22 cellular contexts compared by ENCODE assay signal in genomic region chr17:46148247-46148646, GRCh38. TPM values are rescaled to one million over a fixed set of nuclear protein-coding genes. Genes with fewer than 3 reads are reported as not detected.
DNase-seq lines count a peak whose midpoint lies in the region; ATAC-seq and FAIRE-seq lines count a peak whose summit lies in the region.
"Had no signal": no experiment of that assay in that cellular context is flagged by ENCODE, and none has a peak within 500 bp of the region (broad histone marks: within the 10 kb centered on the region; RNA-seq: fewer than 3 reads in every experiment).

No MANE protein-coding gene starts in this region.

- no peaks in the 10 kb centered on the region for H3K9me2 ChIP-seq in Karpas-422 (replicated peaks; ENCODE audit: insufficient read depth, low read length)

- H2BK120ac ChIP-seq in trophoblast cell (ENCODE audit: insufficient read depth, low read length, poor library complexity), result no peak overlapping the region

- ATAC-seq in activated T-cell treated with anti-CD3 and anti-CD28 coated beads, Interleukin-2, amount 50 U/mL, for 4 hours, result no peak
- ATAC-seq in HG03175 (IDR thresholded peaks at IDR 0.05; ENCODE audit: unreplicated experiment), result no peak
- ATAC-seq: activated CD8-positive, alpha-beta memory T cell treated with anti-CD3 and anti-CD28 coated beads, Interleukin-2, amount 10 ng/mL, durations not matched to agents 7 days and 5 days; pancreas; Right ventricle myocardium inferior had no signal

- H3K4me1 Mint-ChIP-seq in activated T-cell treated with anti-CD3 and anti-CD28 coated beads, Interleukin-2, amount 50 U/mL, for 24 hours (ENCODE audit: low read depth), result peaks cover 88% of the 10 kb centered on the region
- H3K4me1 Mint-ChIP-seq in activated T-cell treated with anti-CD3 and anti-CD28 coated beads, Interleukin-2, amount 50 U/mL, for 4 hours (ENCODE audit: low read depth), result peaks cover 88% of the 10 kb centered on the region
- peaks cover 72% of the 10 kb centered on the region for H3K4me1 Mint-ChIP-seq in dendritic cell treated with granulocyte-macrophage colony-stimulating factor and Interleukin-4, amounts not matched to agents 40 ng/mL and 50 ng/mL, for 4 days (ENCODE audit: low read depth)

- H3K4me2 ChIP-seq in Karpas-422 (ENCODE audit: low read depth, low read length, poor library complexity, severe bottlenecking), result peak overlapping the region; percentile 66
- H3K4me2 ChIP-seq in trophoblast cell (ENCODE audit: low read length), result no peak overlapping the region

- H3K36me3 ChIP-seq in Karpas-422 (ENCODE audit: insufficient read depth, low read length), result no peaks in the 10 kb centered on the region
- H3K36me3 ChIP-seq in trophoblast cell (ENCODE audit: control insufficient read depth in 1 of 2, insufficient read depth in 2 of 2, low read length in 2 of 2), result no peaks in the 10 kb centered on the region
- H3K36me3 ChIP-seq in small intestine (ENCODE audit: control insufficient read depth in 2 of 2, insufficient read depth in 2 of 2, low read length in 2 of 2), result no peaks in the 10 kb centered on the region
- H3K36me3 ChIP-seq: pancreas, right atrium auricular region had no signal

- peak overlapping the region; percentile 5 for H3K4ac ChIP-seq in trophoblast cell (ENCODE audit: low read depth, low read length)

- H3K79me2 ChIP-seq in Karpas-422 (ENCODE audit: low read length), result peaks cover 94% of the 10 kb centered on the region
- peaks cover 13% of the 10 kb centered on the region for H3K79me2 ChIP-seq in trophoblast cell (ENCODE audit: control insufficient read depth, insufficient read depth, low read length, poor library complexity)

- H3K4me1 ChIP-seq in Karpas-422 (ENCODE audit: low read length) (peaks cover 94% of the 10 kb centered on the region), trophoblast cell (ENCODE audit: control insufficient read depth in 1 of 2, insufficient read depth in 2 of 2, low read length in 2 of 2) (no peaks in the 10 kb centered on the region), small intestine (ENCODE audit: control insufficient read depth in 2 of 2, insufficient read depth in 1 of 2, low read depth in 1 of 2, low read length in 1 of 2) (peaks cover 2 to 14% of the 10 kb centered on the region in 2 donors)

- intact Hi-C loops in dendritic cell treated with granulocyte-macrophage colony-stimulating factor and Interleukin-4, amounts not matched to agents 40 ng/mL and 50 ng/mL, for 4 days (cut with micrococcal nuclease), result no loop called here

- H2AFZ ChIP-seq in Karpas-422 (ENCODE audit: low read length) (no peak overlapping the region), trophoblast cell (ENCODE audit: insufficient read depth, low read length, poor library complexity) (no peak overlapping the region)

- no peak overlapping the region for H3K4me3 Mint-ChIP-seq in activated T-cell treated with anti-CD3 and anti-CD28 coated beads, Interleukin-2, amount 50 U/mL, for 24 hours
- H3K4me3 Mint-ChIP-seq in activated T-cell treated with anti-CD3 and anti-CD28 coated beads, Interleukin-2, amount 50 U/mL, for 4 hours, result no peak overlapping the region
- no peak overlapping the region for H3K4me3 Mint-ChIP-seq in dendritic cell treated with granulocyte-macrophage colony-stimulating factor and Interleukin-4, amounts not matched to agents 40 ng/mL and 50 ng/mL, for 4 days
- H3K4me3 Mint-ChIP-seq: activated CD8-positive, alpha-beta memory T cell treated with anti-CD3 and anti-CD28 coated beads, Interleukin-2, amount 10 ng/mL, durations not matched to agents 7 days and 5 days; brain had no signal

- H4K8ac ChIP-seq in trophoblast cell (ENCODE audit: low read depth, low read length), result no peak overlapping the region

- H2BK5ac ChIP-seq in trophoblast cell (ENCODE audit: low read depth, low read length, poor library complexity), result no peak overlapping the region

- H3K23ac ChIP-seq in trophoblast cell (ENCODE audit: low read length), result no peak overlapping the region

- H4K20me1 ChIP-seq in Karpas-422 (ENCODE audit: insufficient read depth, low read depth, low read length), result peaks cover 40% of the 10 kb centered on the region; the same call in 1 of the 2 replicates

- H3K9ac ChIP-seq in Karpas-422 (ENCODE audit: low read length) (0 out of 2 replicates have a peak overlapping the region, but pooled peaks have one; percentile 1), trophoblast cell (ENCODE audit: low read length) (no peak overlapping the region)

- H3K18ac ChIP-seq in trophoblast cell (ENCODE audit: low read length), result no peak overlapping the region

- H3K36me3 Mint-ChIP-seq in activated T-cell treated with anti-CD3 and anti-CD28 coated beads, Interleukin-2, amount 50 U/mL, for 24 hours (ENCODE audit: low read depth), result peaks cover 24% of the 10 kb centered on the region
- H3K36me3 Mint-ChIP-seq in activated T-cell treated with anti-CD3 and anti-CD28 coated beads, Interleukin-2, amount 50 U/mL, for 4 hours (ENCODE audit: insufficient read depth), result peaks cover 16% of the 10 kb centered on the region
- peaks cover 20% of the 10 kb centered on the region for H3K36me3 Mint-ChIP-seq in dendritic cell treated with granulocyte-macrophage colony-stimulating factor and Interleukin-4, amounts not matched to agents 40 ng/mL and 50 ng/mL, for 4 days (ENCODE audit: low read depth)

- no peaks in the 10 kb centered on the region for H3K79me1 ChIP-seq in trophoblast cell (ENCODE audit: low read length)

- H3K27me3 Mint-ChIP-seq in activated T-cell treated with anti-CD3 and anti-CD28 coated beads, Interleukin-2, amount 50 U/mL, for 24 hours, result no peaks in the 10 kb centered on the region
- no peaks in the 10 kb centered on the region for H3K27me3 Mint-ChIP-seq in activated T-cell treated with anti-CD3 and anti-CD28 coated beads, Interleukin-2, amount 50 U/mL, for 4 hours (ENCODE audit: low read depth)
- no peaks in the 10 kb centered on the region for H3K27me3 Mint-ChIP-seq in dendritic cell treated with granulocyte-macrophage colony-stimulating factor and Interleukin-4, amounts not matched to agents 40 ng/mL and 50 ng/mL, for 4 days
- H3K27me3 Mint-ChIP-seq: activated CD8-positive, alpha-beta memory T cell treated with anti-CD3 and anti-CD28 coated beads, Interleukin-2, amount 10 ng/mL, durations not matched to agents 7 days and 5 days; brain had no signal

- H2AK5ac ChIP-seq in trophoblast cell (ENCODE audit: low read length), result no peak overlapping the region

- H4K12ac ChIP-seq in trophoblast cell (ENCODE audit: low read depth, low read length), result no peak overlapping the region

- H3K27ac Mint-ChIP-seq in activated T-cell treated with anti-CD3 and anti-CD28 coated beads, Interleukin-2, amount 50 U/mL, for 24 hours, result peak overlapping the region; percentile 56
- H3K27ac Mint-ChIP-seq in dendritic cell treated with granulocyte-macrophage colony-stimulating factor and Interleukin-4, amounts not matched to agents 40 ng/mL and 50 ng/mL, for 4 days, result peak overlapping the region; percentile 17

- no peaks in the 10 kb centered on the region for H3K9me3 ChIP-seq in Karpas-422 (ENCODE audit: low read length)
- H3K9me3 ChIP-seq in trophoblast cell (ENCODE audit: insufficient read depth, low read depth, low read length), result no peaks in the 10 kb centered on the region
- H3K9me3 ChIP-seq in small intestine (ENCODE audit: control insufficient read depth, low read depth), result no peaks in the 10 kb centered on the region
- H3K9me3 ChIP-seq: pancreas, right atrium auricular region had no signal

- no peak overlapping the region for H4K91ac ChIP-seq in trophoblast cell (ENCODE audit: low read depth, low read length)

- no CpG with 5 or more reads among the region's 4 CpGs for WGBS in trophoblast cell (ENCODE audit: extremely low coverage, insufficient coverage, insufficient read length)
- 52 to 60% (median 54%) methylated on average over 4 of the region's 4 CpGs for WGBS in small intestine, 3 donors

- no peak for FAIRE-seq in small intestine (lab: Jason Lieb, UNC)
- FAIRE-seq: G401.6, pancreas had no signal

- H3K27me3 ChIP-seq in Karpas-422 (ENCODE audit: low read length) (no peaks in the 10 kb centered on the region), trophoblast cell (ENCODE audit: insufficient read depth, low read length) (no peaks in the 10 kb centered on the region), small intestine (ENCODE audit: control insufficient read depth in 2 of 2, insufficient read depth in 2 of 2, low read length in 2 of 2) (no peaks in the 10 kb centered on the region)
- H3K27me3 ChIP-seq: pancreas, right atrium auricular region had no signal

- no peak for DNase-seq in activated T-cell treated with anti-CD3 and anti-CD28 coated beads, Interleukin-2, amount 50 U/mL, for 24 hours
- DNase-seq in activated T-cell treated with anti-CD3 and anti-CD28 coated beads, Interleukin-2, amount 50 U/mL, for 4 hours, result no peak
- DNase-seq in Karpas-422, result no peak
- DNase-seq in trophoblast cell, result no peak
- DNase-seq in small intestine, result no peak
- no peak for DNase-seq in nucleus accumbens (lab: John Stamatoyannopoulos, UW)
- DNase-seq: activated CD8-positive, alpha-beta memory T cell treated with anti-CD3 and anti-CD28 coated beads, Interleukin-2, amount 10 ng/mL, durations not matched to agents 7 days and 5 days; DMS 273 treated with DMSO at 0.1 percent for 48 hours; HCEC 1CT; KG1; kidney glomerular epithelial cell; NCI-H226; NCI-H82; pancreas had no signal

- no peak overlapping the region for H2BK12ac ChIP-seq in trophoblast cell (ENCODE audit: low read length)

- H3K14ac ChIP-seq in trophoblast cell (ENCODE audit: low read length), result no peak overlapping the region

- H3K9me3 Mint-ChIP-seq in activated T-cell treated with anti-CD3 and anti-CD28 coated beads, Interleukin-2, amount 50 U/mL, for 24 hours, result no peaks in the 10 kb centered on the region
- H3K9me3 Mint-ChIP-seq in activated T-cell treated with anti-CD3 and anti-CD28 coated beads, Interleukin-2, amount 50 U/mL, for 4 hours, result no peaks in the 10 kb centered on the region
- no peaks in the 10 kb centered on the region for H3K9me3 Mint-ChIP-seq in dendritic cell treated with granulocyte-macrophage colony-stimulating factor and Interleukin-4, amounts not matched to agents 40 ng/mL and 50 ng/mL, for 4 days
- H3K9me3 Mint-ChIP-seq: activated T-helper 2 cell treated with anti-CD3 and anti-CD28 coated beads, Interferon-gamma antibody, Interleukin-2, Interleukin-4, amounts not matched to agents 10 μg/mL and 5 μg/mL and 100 μg/mL, durations not matched to agents 14 hours and 24 hours and 36 hours; brain had no signal

- peak overlapping the region; percentile 86 for H3K27ac ChIP-seq in Karpas-422 (ENCODE audit: low read length)
- H3K27ac ChIP-seq in trophoblast cell (ENCODE audit: low read depth, low read length), result no peak overlapping the region
- no peak overlapping the region for H3K27ac ChIP-seq in small intestine (ENCODE audit: low read depth in 1 of 2, low read length in 1 of 2)
- H3K27ac ChIP-seq: C4-2B, pancreas, right atrium auricular region had no signal

- H3K4me3 ChIP-seq in Karpas-422 (ENCODE audit: low read length) (no peak overlapping the region; the same call in 1 of the 2 replicates), trophoblast cell (ENCODE audit: low read depth, low read length) (no peak overlapping the region), small intestine (ENCODE audit: low read depth in 1 of 2, low read length in 2 of 2) (no peak overlapping the region)
- H3K4me3 ChIP-seq: pancreas, right atrium auricular region had no signal

RNA-seq across cellular contexts. Expression of gene KANSL1, which starts 45.0 kb away (rescaled TPM):
- total RNA-seq in activated T-cell treated with anti-CD3 and anti-CD28 coated beads, Interleukin-2, amount 50 U/mL, for 4 hours, result 10 to 100 TPM; 44.1 to 58.1 (median 47.7) TPM
- 127 and 153 TPM in 2 replicates for total RNA-seq in Karpas-422 (2014; rRNA removed; shearing (Covaris generic); ENCODE audit: low replicate concordance)
- 34.1 and 34.6 TPM in 2 replicates for polyA plus RNA-seq in trophoblast cell (2013)
- polyA plus RNA-seq in small intestine, result 10 to 100 TPM; 12.7 to 24.2 (median 16.2) TPM
